11 cellular contexts compared by ENCODE assay signal in the genomic region with DNA sequence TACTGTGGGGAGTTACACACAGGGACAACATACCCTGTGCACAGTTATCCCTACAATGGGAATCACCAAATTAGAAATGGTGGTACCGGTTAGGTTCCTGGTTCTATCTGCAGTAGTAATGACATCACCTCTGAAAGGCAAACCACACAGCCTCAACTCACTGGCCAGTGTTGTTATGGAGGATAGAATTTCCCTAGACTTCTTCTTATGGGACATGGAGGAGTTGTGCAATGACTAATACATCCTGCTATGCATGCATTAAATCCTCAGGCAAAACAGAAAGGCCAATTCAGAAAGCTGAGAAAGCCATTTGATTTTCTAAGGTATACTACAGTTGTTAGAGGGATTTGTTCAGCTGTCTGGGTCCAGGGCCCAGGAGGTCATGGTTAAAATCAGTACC.
DNase-seq lines count a peak whose midpoint lies in the region; ATAC-seq and TF ChIP-seq lines count a peak whose summit lies in the region.
"Had no signal": no experiment of that assay in that cellular context is flagged by ENCODE, and none has a peak within 500 bp of the region (broad histone marks: within the 10 kb centered on the region; RNA-seq: fewer than 3 reads in every experiment).

No MANE protein-coding gene starts in this region.

- H3K36me3 ChIP-seq in PC-3 (ENCODE audit: low read depth, low read length): no peaks in the 10 kb centered on the region
- H3K36me3 ChIP-seq in trophoblast cell (ENCODE audit: control insufficient read depth in 1 of 2, insufficient read depth in 2 of 2, low read length in 2 of 2): no peaks in the 10 kb centered on the region

- DNase-seq in DMS53 treated with DMSO at 0.1 percent for 48 hours (lab: John Stamatoyannopoulos, UW; ENCODE audit: unreplicated experiment) (peak; percentile 23), PC-3 (peak; percentile 82), epithelial cell of proximal tubule (ENCODE audit: low read depth) (peak; percentile 22), trophoblast cell (peak in 1 of 2 donors; percentile 10), T-helper 2 cell (no peak), substantia nigra (lab: John Stamatoyannopoulos, UW) (no peak)
- DNase-seq in activated CD8-positive, alpha-beta memory T cell treated with anti-CD3 and anti-CD28 coated beads for 24 hours: no peak
- DNase-seq: erythroblast, left cardiac atrium, NCI-H2107 had no signal

- no peak overlapping the region for H3K4ac ChIP-seq in trophoblast cell (ENCODE audit: low read depth, low read length)

- H4K20me1 ChIP-seq in PC-3 (ENCODE audit: low read length): no peaks in the 10 kb centered on the region

- H2AFZ ChIP-seq in PC-3 (ENCODE audit: low read length): peak overlapping the region; percentile 58
- no peak overlapping the region for H2AFZ ChIP-seq in trophoblast cell (ENCODE audit: insufficient read depth, low read length, poor library complexity)

- H3K79me2 ChIP-seq in PC-3 (ENCODE audit: low read length) (no peaks in the 10 kb centered on the region), trophoblast cell (ENCODE audit: control insufficient read depth, insufficient read depth, low read length, poor library complexity) (no peaks in the 10 kb centered on the region)

- H2AK5ac ChIP-seq in trophoblast cell (ENCODE audit: low read length): no peak overlapping the region

- POLR2A ChIA-PET in PC-3 (lab: Charles Lee; ENCODE audit: unreplicated experiment): no interaction called here

- peak; percentile 100 for ATAC-seq in PC-3
- no peak for ATAC-seq in GM21619 (IDR thresholded peaks at IDR 0.05; ENCODE audit: unreplicated experiment)
- ATAC-seq: left cardiac atrium had no signal

- H4K12ac ChIP-seq in trophoblast cell (ENCODE audit: low read depth, low read length): no peak overlapping the region

- peak overlapping the region; percentile 32; the same call in 1 of the 2 replicates for H3K4me2 ChIP-seq in PC-3 (ENCODE audit: low read length)
- H3K4me2 ChIP-seq in trophoblast cell (ENCODE audit: low read length): no peak overlapping the region

- H3K23ac ChIP-seq in trophoblast cell (ENCODE audit: low read length): peak overlapping the region; percentile 61

- no peaks in the 10 kb centered on the region for H3K79me1 ChIP-seq in trophoblast cell (ENCODE audit: low read length)

- H3F3A ChIP-seq in PC-3 (ENCODE audit: low read length, unreplicated experiment): no peaks in the 10 kb centered on the region

- H3K9ac ChIP-seq in PC-3 (ENCODE audit: low read length) (no peak overlapping the region), trophoblast cell (ENCODE audit: low read length) (no peak overlapping the region)

- no peak overlapping the region for H2BK12ac ChIP-seq in trophoblast cell (ENCODE audit: low read length)

- no peak for TF ChIP-seq CTCF in PC-3 (conservative IDR thresholded peaks at IDR 0.05; ENCODE audit: low read depth, low read length)
- no peak for TF ChIP-seq CTCF in epithelial cell of proximal tubule (conservative IDR thresholded peaks at IDR 0.05; ENCODE audit: low read depth, low read length)

- intact Hi-C loops in PC-3 (cut with micrococcal nuclease): no loop called here

- H3K9me3 ChIP-seq in PC-3 (ENCODE audit: low read length): no peaks in the 10 kb centered on the region
- no peaks in the 10 kb centered on the region for H3K9me3 ChIP-seq in trophoblast cell (ENCODE audit: insufficient read depth, low read depth, low read length)

- CTCF ChIA-PET in PC-3 (lab: Charles Lee): no interaction called here

- no CpG with 5 or more reads among the region's 1 CpG for WGBS in trophoblast cell (ENCODE audit: extremely low coverage, insufficient coverage, insufficient read length)

- H2BK120ac ChIP-seq in trophoblast cell (ENCODE audit: insufficient read depth, low read length, poor library complexity): no peak overlapping the region

- no TSS peak for BruUV-seq in PC-3 (replicated peaks; lab: Mats Ljungman, UMichigan)

- H3K4me1 ChIP-seq in PC-3 (ENCODE audit: insufficient read depth, low read length): peaks cover 12% of the 10 kb centered on the region
- H3K4me1 ChIP-seq in trophoblast cell (ENCODE audit: control insufficient read depth in 1 of 2, insufficient read depth in 2 of 2, low read length in 2 of 2): no peaks in the 10 kb centered on the region

- H3K27me3 ChIP-seq in PC-3 (ENCODE audit: low read length) (no peaks in the 10 kb centered on the region), trophoblast cell (ENCODE audit: insufficient read depth, low read length) (no peaks in the 10 kb centered on the region)

- H3K14ac ChIP-seq in trophoblast cell (ENCODE audit: low read length): no peak overlapping the region

- no peak overlapping the region for H3K27ac ChIP-seq in PC-3 (ENCODE audit: low read length)
- no peak overlapping the region for H3K27ac ChIP-seq in trophoblast cell (ENCODE audit: low read depth, low read length)
- no peak overlapping the region for H3K27ac ChIP-seq in substantia nigra (ENCODE audit: low read depth, low read length, poor library complexity, severe bottlenecking)

- H3K4me3 ChIP-seq in PC-3 (ENCODE audit: low read length) (no peak overlapping the region), epithelial cell of proximal tubule (ENCODE audit: low read depth, low read length) (no peak overlapping the region), trophoblast cell (ENCODE audit: low read depth, low read length) (no peak overlapping the region)

- H4K91ac ChIP-seq in trophoblast cell (ENCODE audit: low read depth, low read length): no peak overlapping the region

- no peak overlapping the region for H3K18ac ChIP-seq in trophoblast cell (ENCODE audit: low read length)

- no peak overlapping the region for H2BK5ac ChIP-seq in trophoblast cell (ENCODE audit: low read depth, low read length, poor library complexity)

- H3K9me2 ChIP-seq in PC-3 (replicated peaks; ENCODE audit: low read length): no peaks in the 10 kb centered on the region

- no peak overlapping the region for H4K8ac ChIP-seq in trophoblast cell (ENCODE audit: low read depth, low read length)

Comparison
In these comparisons a context has a peak if more than half of its experiments do, and no peak if none do; other contexts are left out.
1. DNase-seq: peak in DMS53 treated with DMSO at 0.1 percent for 48 hours (single experiment), PC-3 (single experiment) and epithelial cell of proximal tubule (single experiment); none in T-helper 2 cell (0 of 5), substantia nigra (0 of 49) and activated CD8-positive, alpha-beta memory T cell treated with anti-CD3 and anti-CD28 coated beads for 24 hours (single experiment).